ENCODE assay signal across 8 cellular contexts in genomic region chr19:47514151-47514868, GRCh38.
A peak's percentile ranks its signal among the peaks of the same experiment; 100 is the strongest.
DNase-seq lines count a peak whose midpoint lies in the region; ATAC-seq and TF ChIP-seq lines count a peak whose summit lies in the region.

No MANE protein-coding gene starts in this region.

- H3K27ac ChIP-seq in KMS-11, result peak overlapping the region; percentile 53

- no peaks in the 10 kb centered on the region for H4K20me1 ChIP-seq in KMS-11 (ENCODE audit: insufficient read depth)

- peaks cover 44% of the 10 kb centered on the region for H3K4me1 ChIP-seq in KMS-11 (ENCODE audit: low read depth, poor library complexity, severe bottlenecking)
- peaks cover 51% of the 10 kb centered on the region for H3K4me1 ChIP-seq in mucosa of stomach (ENCODE audit: control insufficient read depth, insufficient read depth, low read length)

- H3K36me3 ChIP-seq in KMS-11 (ENCODE audit: insufficient read depth) (no peaks in the 10 kb centered on the region), mucosa of stomach (ENCODE audit: control insufficient read depth, insufficient read depth, low read length) (no peaks in the 10 kb centered on the region)

- H2AFZ ChIP-seq in KMS-11 (ENCODE audit: low read depth), result peak overlapping the region; percentile 72

- peak overlapping the region; percentile 77 for H3K9ac ChIP-seq in KMS-11
- peak overlapping the region; percentile 97 for H3K9ac ChIP-seq in mucosa of stomach (ENCODE audit: low read length)

- H3K4me3 ChIP-seq in KMS-11 (IDR thresholded peaks at IDR 0.05; ENCODE audit: insufficient read depth, low read depth, low read length), result peak overlapping the region; percentile 19
- H3K4me3 ChIP-seq in cardiac fibroblast (replicated peaks in 1 of 2; ENCODE audit: low read depth in 2 of 2, low read length in 2 of 2), result peak overlapping the region; percentile 100
- peak overlapping the region; percentile 96 for H3K4me3 ChIP-seq in mucosa of stomach (ENCODE audit: low read length)

- DNase-seq in cardiac fibroblast (ENCODE audit: low read depth in 2 of 2) (no peak), KG1 (lab: John Stamatoyannopoulos, UW) (no peak), HuH-7.5 (ENCODE audit: low spot score) (no peak), NOMO-1 treated with dmso at 0.1 percent for 144 hours (lab: John Stamatoyannopoulos, UW; ENCODE audit: unreplicated experiment) (no peak), SKM-1 treated with dmso at 0.1 percent for 144 hours (lab: John Stamatoyannopoulos, UW; ENCODE audit: unreplicated experiment) (no peak)

- H3K4me2 ChIP-seq in KMS-11, result peak overlapping the region; percentile 72

- no peaks in the 10 kb centered on the region for H3K9me3 ChIP-seq in mucosa of stomach (ENCODE audit: control insufficient read depth, low read length)

- peaks cover 54% of the 10 kb centered on the region for H3K79me2 ChIP-seq in KMS-11 (ENCODE audit: insufficient read depth, low read depth)

- peak; percentile 0 for ATAC-seq in GM18907 (IDR thresholded peaks at IDR 0.05; ENCODE audit: unreplicated experiment)

- TF ChIP-seq CTCF in KMS-11 (conservative IDR thresholded peaks at IDR 0.05; ENCODE audit: low read depth, low read length) (no peak), cardiac fibroblast (IDR thresholded peaks at IDR 0.05; ENCODE audit: low read depth, low read length) (no peak)

- no peaks in the 10 kb centered on the region; the same call in 1 of the 2 replicates for H3K27me3 ChIP-seq in KMS-11 (ENCODE audit: insufficient read depth, low read depth)
- H3K27me3 ChIP-seq in mucosa of stomach (ENCODE audit: control insufficient read depth, insufficient read depth, low read length), result no peaks in the 10 kb centered on the region

Comparison
In these comparisons a context has a peak if more than half of its experiments do, and no peak if none do; other contexts are left out.
1. H3K4me3 ChIP-seq: peak in every context shown above with its lines; median percentile 100 in cardiac fibroblast; 96 in mucosa of stomach; 19 in KMS-11.